Comparison of ENCODE assay signal across 9 cellular contexts in the genomic region with DNA sequence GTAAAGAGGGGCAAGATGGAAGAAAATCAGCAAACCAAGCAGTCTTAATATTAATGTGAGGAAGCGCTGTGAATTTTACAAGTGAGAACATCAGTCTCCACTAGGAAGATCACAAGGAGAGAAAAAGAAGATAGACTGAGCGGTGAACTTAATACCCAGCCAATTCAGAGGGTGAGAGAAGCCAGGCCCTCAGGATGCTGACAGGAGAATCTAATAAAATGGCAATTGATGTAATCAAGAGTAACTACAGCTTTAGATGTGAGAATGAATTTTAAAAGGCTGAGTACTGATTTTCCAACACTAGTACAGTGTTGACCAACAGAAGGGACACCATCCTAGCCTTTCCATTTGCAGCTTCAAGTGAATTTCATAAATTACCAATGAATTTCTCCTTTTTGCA. TPM values are rescaled to one million over a fixed set of nuclear protein-coding genes. Genes with fewer than 3 reads are reported as not detected.
"Had no signal": no experiment of that assay in that cellular context is flagged by ENCODE, and none has a peak within 500 bp of the region (broad histone marks: within the 10 kb centered on the region; RNA-seq: fewer than 3 reads in every experiment).

No MANE protein-coding gene starts in this region.

- H2AFZ ChIP-seq: GM23248, GM23338 had no signal

- H3K36me3 ChIP-seq: HAP-1 had no signal

- H3K9me3 ChIP-seq: HAP-1 had no signal

- ATAC-seq: GM23338, HCT116 had no signal

- H3K4me3 ChIP-seq: GM23248, GM23338, HAP-1 had no signal

- H3K4me2 ChIP-seq: GM23338 had no signal

- H3K27ac ChIP-seq: GM23248 had no signal

- DNase-seq: GM23248, GOT3, H7, H9, HCEC 1CT, HFFc6 had no signal

- H3K9ac ChIP-seq: GM23248 had no signal

RNA-seq across cellular contexts. Expression of a gene that starts 35.7 kb away (rescaled TPM):
- total RNA-seq: GM23248, H9, HFFc6 had no signal
